Comparison of ENCODE assay signal across 27 cellular contexts in the genomic region with DNA sequence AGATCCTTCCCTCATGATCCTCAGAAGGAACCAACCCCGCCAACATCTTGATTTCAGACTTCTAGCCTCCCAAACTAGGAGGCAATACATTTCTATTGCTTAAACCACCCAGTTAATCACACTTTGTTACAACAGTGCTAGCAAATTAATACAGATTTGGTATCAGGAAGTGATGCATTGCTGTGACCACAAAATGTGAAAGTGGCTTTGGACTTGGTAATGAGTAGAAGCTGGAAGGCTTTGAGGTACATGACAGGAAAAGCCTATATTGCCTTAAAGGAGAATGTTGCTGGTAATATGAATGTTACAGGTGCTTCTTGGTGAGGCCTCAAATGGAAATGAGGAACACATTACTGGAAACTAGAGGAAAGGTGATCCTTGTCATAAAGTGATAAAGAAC.
DNase-seq lines count a peak whose midpoint lies in the region; ATAC-seq and TF ChIP-seq lines count a peak whose summit lies in the region.
"Had no signal": no experiment of that assay in that cellular context is flagged by ENCODE, and none has a peak within 500 bp of the region (broad histone marks: within the 10 kb centered on the region; RNA-seq: fewer than 3 reads in every experiment).

No MANE protein-coding gene starts in this region.

- no peak overlapping the region for H3K27ac ChIP-seq in colonic mucosa
- no peak overlapping the region for H3K27ac ChIP-seq in aorta (ENCODE audit: low read depth in 1 of 2, low read length in 2 of 2)
- H3K27ac ChIP-seq: adrenal gland, cardiac muscle cell, pancreas, Peyer's patch, spleen, uterus, VCaP had no signal

- H3K27ac Mint-ChIP-seq in activated T-helper 17 cell treated with anti-CD3 and anti-CD28 coated beads, Interleukin-2, amount 50 U/mL, for 72 hours: no peak overlapping the region
- no peak overlapping the region for H3K27ac Mint-ChIP-seq in activated CD4-positive, alpha-beta T cell treated with anti-CD3 and anti-CD28 coated beads, Interleukin-2, amount 10 ng/mL, durations not matched to agents 7 days and 5 days
- H3K27ac Mint-ChIP-seq: B cell; IgD-negative memory B cell; nephron; stimulated activated effector memory CD8-positive, alpha-beta T cell treated with anti-CD3 and anti-CD28 coated beads, Interleukin-12 subunit alpha, Interleukin-12 subunit beta, amount 100 ng/mL, for 72 hours; T-helper 17 cell had no signal

- H3K4me3 Mint-ChIP-seq in activated T-helper 17 cell treated with anti-CD3 and anti-CD28 coated beads, Interleukin-2, amount 50 U/mL, for 72 hours: no peak overlapping the region
- H3K4me3 Mint-ChIP-seq in activated CD4-positive, alpha-beta T cell treated with anti-CD3 and anti-CD28 coated beads, Interleukin-2, amount 10 ng/mL, durations not matched to agents 7 days and 5 days: no peak overlapping the region
- H3K4me3 Mint-ChIP-seq: B cell; IgD-negative memory B cell; nephron; stimulated activated effector memory CD8-positive, alpha-beta T cell treated with anti-CD3 and anti-CD28 coated beads, Interleukin-12 subunit alpha, Interleukin-12 subunit beta, amount 100 ng/mL, for 72 hours; T-helper 17 cell had no signal

- H3K4me1 ChIP-seq in colonic mucosa (no peaks in the 10 kb centered on the region), aorta (ENCODE audit: control insufficient read depth in 1 of 2, insufficient read depth in 2 of 2, low read length in 2 of 2) (no peaks in the 10 kb centered on the region)
- H3K4me1 ChIP-seq: adrenal gland, pancreas, Peyer's patch, spleen had no signal

- peak; percentile 38 for ATAC-seq in activated T-helper 17 cell treated with anti-CD3 and anti-CD28 coated beads, Interleukin-2, amount 50 U/mL, for 72 hours (replicated peaks)
- ATAC-seq in GM19023 (IDR thresholded peaks at IDR 0.05; ENCODE audit: unreplicated experiment): no peak
- no peak for ATAC-seq in aorta (ENCODE audit: low FRiP score)
- ATAC-seq: pancreas; right cardiac atrium; stimulated activated effector memory CD8-positive, alpha-beta T cell treated with anti-CD3 and anti-CD28 coated beads, Interleukin-12 subunit alpha, Interleukin-12 subunit beta, amount 100 ng/mL, for 72 hours; T-helper 17 cell had no signal

- no peaks in the 10 kb centered on the region for H3K4me1 Mint-ChIP-seq in activated T-helper 17 cell treated with anti-CD3 and anti-CD28 coated beads, Interleukin-2, amount 50 U/mL, for 72 hours
- H3K4me1 Mint-ChIP-seq in activated CD4-positive, alpha-beta T cell treated with anti-CD3 and anti-CD28 coated beads, Interleukin-2, amount 10 ng/mL, durations not matched to agents 7 days and 5 days: no peaks in the 10 kb centered on the region
- H3K4me1 Mint-ChIP-seq: B cell; IgD-negative memory B cell; nephron; stimulated activated effector memory CD8-positive, alpha-beta T cell treated with anti-CD3 and anti-CD28 coated beads, Interleukin-12 subunit alpha, Interleukin-12 subunit beta, amount 100 ng/mL, for 72 hours had no signal

- no peaks in the 10 kb centered on the region for H3K36me3 Mint-ChIP-seq in activated T-helper 17 cell treated with anti-CD3 and anti-CD28 coated beads, Interleukin-2, amount 50 U/mL, for 72 hours (ENCODE audit: low read depth)
- no peaks in the 10 kb centered on the region for H3K36me3 Mint-ChIP-seq in activated CD4-positive, alpha-beta T cell treated with anti-CD3 and anti-CD28 coated beads, Interleukin-2, amount 10 ng/mL, durations not matched to agents 7 days and 5 days (ENCODE audit: low read depth)
- H3K36me3 Mint-ChIP-seq: IgD-negative memory B cell; stimulated activated effector memory CD8-positive, alpha-beta T cell treated with anti-CD3 and anti-CD28 coated beads, Interleukin-12 subunit alpha, Interleukin-12 subunit beta, amount 100 ng/mL, for 72 hours had no signal

- no peak overlapping the region for H3K4me3 ChIP-seq in Jurkat, Clone E6-1 (ENCODE audit: low read length)
- H3K4me3 ChIP-seq in colonic mucosa (no peak overlapping the region), aorta (ENCODE audit: low read length in 2 of 2) (no peak overlapping the region)
- H3K4me3 ChIP-seq: adrenal gland, cardiac muscle cell, pancreas, Peyer's patch, spleen, uterus had no signal

- H3K9me3 Mint-ChIP-seq in activated T-helper 17 cell treated with anti-CD3 and anti-CD28 coated beads, Interleukin-2, amount 50 U/mL, for 72 hours: no peaks in the 10 kb centered on the region
- no peaks in the 10 kb centered on the region for H3K9me3 Mint-ChIP-seq in activated CD4-positive, alpha-beta T cell treated with anti-CD3 and anti-CD28 coated beads, Interleukin-2, amount 10 ng/mL, durations not matched to agents 7 days and 5 days
- H3K9me3 Mint-ChIP-seq: IgD-negative memory B cell, nephron had no signal

- CTCF ChIA-PET in activated CD4-positive, alpha-beta T cell treated with anti-CD3 and anti-CD28 coated beads, Interleukin-2, amount 10 ng/mL, durations not matched to agents 7 days and 5 days (lab: Charles Lee): no interaction called here

- H3K9ac ChIP-seq in colonic mucosa (ENCODE audit: low read depth in 2 of 2, low read length in 2 of 2): no peak overlapping the region

- WGBS in aorta, 2 donors: 97 to 100% methylated on average over 1 of the region's 1 CpG

- no peaks in the 10 kb centered on the region for H3K9me3 ChIP-seq in colonic mucosa
- H3K9me3 ChIP-seq in aorta (ENCODE audit: control insufficient read depth, low read length): no peaks in the 10 kb centered on the region
- H3K9me3 ChIP-seq: adrenal gland, pancreas, Peyer's patch, spleen, uterus had no signal

- intact Hi-C loops in colonic mucosa (cut with DNase I): no loop called here
- intact Hi-C loops in aorta (cut with DNase I): no loop called here

- no peaks in the 10 kb centered on the region for H3K27me3 ChIP-seq in colonic mucosa
- H3K27me3 ChIP-seq in aorta (ENCODE audit: control insufficient read depth in 1 of 2, insufficient read depth in 2 of 2, low read length in 1 of 2): no peaks in the 10 kb centered on the region
- H3K27me3 ChIP-seq: adrenal gland, cardiac muscle cell, pancreas, Peyer's patch, spleen, uterus had no signal

- H3K36me3 ChIP-seq in colonic mucosa (no peaks in the 10 kb centered on the region), aorta (ENCODE audit: control insufficient read depth in 1 of 2, insufficient read depth in 2 of 2, low read length in 1 of 2) (no peaks in the 10 kb centered on the region)
- H3K36me3 ChIP-seq: adrenal gland, cardiac muscle cell, pancreas, Peyer's patch, spleen, uterus had no signal

- POLR2A ChIA-PET in activated CD4-positive, alpha-beta T cell treated with anti-CD3 and anti-CD28 coated beads, Interleukin-2, amount 10 ng/mL, durations not matched to agents 7 days and 5 days (lab: Charles Lee): no interaction called here

- DNase-seq in AML-193 (lab: John Stamatoyannopoulos, UW) (peak; percentile 6 to 39), NOMO-1 (lab: John Stamatoyannopoulos, UW; ENCODE audit: unreplicated experiment in 2 of 2) (peak; percentile 36 to 82), colonic mucosa (no peak), aorta (no peak)
- DNase-seq in Jurkat, Clone E6-1 (ENCODE audit: low read depth, low spot score): peak; percentile 58
- no peak for DNase-seq in activated CD4-positive, alpha-beta T cell treated with anti-CD3 and anti-CD28 coated beads, Interleukin-2, amount 10 ng/mL, durations not matched to agents 7 days and 5 days
- DNase-seq: activated CD4-positive, alpha-beta T cell treated with anti-CD3 and anti-CD28 coated beads for 48 hours; activated naive CD4-positive, alpha-beta T cell treated with Interleukin-2 at 50 U/mL for 16 hours; activated T-cell treated with anti-CD3 and anti-CD28 coated beads, Interleukin-2, amount 50 U/mL, for 48 hours; adrenal gland; NCI-H1092; NCI-H2029; pancreas; Peyer's patch; right cardiac atrium; spleen; stimulated activated CD4-positive, alpha-beta T cell treated with anti-CD3 and anti-CD28 coated beads, Interleukin-2, amount 100 ng/mL, for 48 hours; T-helper 17 cell; uterus had no signal

- TF ChIP-seq CTCF in colonic mucosa (IDR thresholded peaks at IDR 0.05): no peak

- peaks cover 3% of the 10 kb centered on the region for H3K27me3 Mint-ChIP-seq in activated T-helper 17 cell treated with anti-CD3 and anti-CD28 coated beads, Interleukin-2, amount 50 U/mL, for 72 hours
- no peaks in the 10 kb centered on the region for H3K27me3 Mint-ChIP-seq in activated CD4-positive, alpha-beta T cell treated with anti-CD3 and anti-CD28 coated beads, Interleukin-2, amount 10 ng/mL, durations not matched to agents 7 days and 5 days
- H3K27me3 Mint-ChIP-seq: B cell, IgD-negative memory B cell, T-helper 17 cell had no signal

Comparison
In these comparisons a context has a peak if more than half of its experiments do, and no peak if none do; other contexts are left out.
1. DNase-seq: peak in AML-193 (2 of 2), Jurkat, Clone E6-1 (single experiment) and NOMO-1 (2 of 2); none in activated CD4-positive, alpha-beta T cell treated with anti-CD3 and anti-CD28 coated beads, Interleukin-2, amount 10 ng/mL, durations not matched to agents 7 days and 5 days (single experiment), colonic mucosa (single experiment) and aorta (0 of 2).